Comparison of ENCODE assay signal across 8 cellular contexts in the genomic region with DNA sequence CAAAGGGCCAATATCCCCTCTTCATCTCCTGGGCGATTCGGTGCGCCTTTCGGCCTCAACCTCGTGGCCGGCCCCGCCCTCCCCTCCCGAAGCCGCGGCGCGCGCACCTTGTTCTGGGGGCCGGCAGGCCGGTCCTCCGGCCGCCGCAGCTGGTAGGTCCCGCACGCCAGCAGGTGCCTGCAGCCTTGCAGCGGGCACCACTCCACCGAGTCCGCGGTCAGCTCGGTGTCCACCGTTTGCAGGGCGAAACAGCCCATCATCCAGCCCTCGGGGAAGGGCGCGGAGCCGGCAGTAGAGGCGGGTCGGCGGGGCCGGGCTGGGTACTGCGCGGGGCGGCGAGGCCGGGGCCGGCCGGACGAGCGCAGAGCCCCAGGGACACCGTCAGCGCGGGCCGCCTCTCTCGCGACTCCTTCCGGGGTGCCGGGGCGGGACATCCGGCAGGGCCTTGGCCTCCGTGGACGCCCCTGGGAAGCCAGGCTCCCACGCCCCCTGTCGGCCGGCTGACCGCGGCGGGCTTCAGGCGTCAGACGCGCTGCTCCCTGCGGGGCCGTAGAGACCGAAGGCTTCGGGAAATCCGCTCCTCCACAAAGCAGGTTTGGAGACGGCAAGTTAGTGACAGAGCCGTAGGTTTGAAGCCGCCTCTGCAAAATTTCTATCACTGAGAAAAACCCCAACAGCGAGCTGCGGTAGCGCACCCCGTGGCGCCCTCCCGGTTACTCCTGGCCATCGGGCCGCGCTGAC. TPM values are rescaled to one million over a fixed set of nuclear protein-coding genes. Genes with fewer than 3 reads are reported as not detected.
A peak's percentile ranks its signal among the peaks of the same experiment; 100 is the strongest.
DNase-seq lines count a peak whose midpoint lies in the region; TF ChIP-seq lines count a peak whose summit lies in the region.

TSS of gene DPH7 (minus strand) at position 408 of the 741 bp plus-strand sequence. CDS start at position 260, 148 bp downstream.

- H3K36me3 ChIP-seq in neural cell (ENCODE audit: insufficient read depth, low read length) (no peaks in the 10 kb centered on the region), stomach (peaks cover 41 to 59% (median 56%) of the 10 kb centered on the region in 4 donors)

- TF ChIP-seq POLR2A in stomach (IDR thresholded peaks at IDR 0.05): no peak

- WGBS in stomach, 5 donors: 1 to 9% (median 2%) methylated on average over 30 to 82 of the region's 82 CpGs

- no peaks in the 10 kb centered on the region for H3F3A ChIP-seq in neural cell (ENCODE audit: insufficient read depth, low read length, poor library complexity, severe bottlenecking)

- peaks cover 21 to 63% (median 45%) of the 10 kb centered on the region in 4 donors for H3K4me1 ChIP-seq in stomach

- peak within 1 kb of the TSS; percentile 85 for H3K27ac ChIP-seq in RWPE1
- peak within 1 kb of the TSS; percentile 68 for H3K27ac ChIP-seq in neural cell (ENCODE audit: low read length)
- H3K27ac ChIP-seq in stomach: peak within 1 kb of the TSS; percentile 85 to 91 (median 87)

- H3K9me2 ChIP-seq in neural cell (ENCODE audit: insufficient read depth, low read length): no peaks in the 10 kb centered on the region

- H3K79me2 ChIP-seq in neural cell (replicated peaks; ENCODE audit: insufficient read depth, low read length): peaks cover 14% of the 10 kb centered on the region

- no peaks in the 10 kb centered on the region for H3K9me3 ChIP-seq in neural cell (ENCODE audit: low read length)
- no peaks in the 10 kb centered on the region for H3K9me3 ChIP-seq in stomach

- H2AFZ ChIP-seq in neural cell (ENCODE audit: low read depth, low read length): peak within 1 kb of the TSS; percentile 65

- TF ChIP-seq RAD21 in neural cell (conservative IDR thresholded peaks at IDR 0.05): peak; percentile 47

- peak; percentile 95 for DNase-seq in ELR (ENCODE audit: low read depth)
- peak; percentile 49 for DNase-seq in GOT3 (lab: John Stamatoyannopoulos, UW)
- DNase-seq in LNCaP clone FGC (ENCODE audit: low read depth): peak; percentile 64
- DNase-seq in RWPE1 (ENCODE audit: low spot score): peak; percentile 98
- DNase-seq in activated effector memory CD4-positive, alpha-beta T cell treated with Interleukin-2 at 50 U/mL for 16 hours: peak; percentile 93
- peak; percentile 75 for DNase-seq in fibroblast of the conjunctiva (ENCODE audit: low read depth)
- peak; percentile 97 for DNase-seq in stomach

- CTCF ChIA-PET in RWPE1 (lab: Yijun Ruan, JAX): interaction anchor here (0.9 to 6.2 kb wide), 6 partner anchors 11 to 40 kb away, joined by 5 to 48 read pairs (median 6); partner anchors contain the start of genes EHMT1, PNPLA7 and ZMYND19

- H3K9ac ChIP-seq in neural cell (ENCODE audit: low read length): peak within 1 kb of the TSS; percentile 88

- H3K4me3 ChIP-seq in LNCaP clone FGC (ENCODE audit: low read depth, low read length): peak within 1 kb of the TSS; percentile 84
- H3K4me3 ChIP-seq in neural cell (ENCODE audit: low read length): peak within 1 kb of the TSS; percentile 99
- H3K4me3 ChIP-seq in stomach: peak within 1 kb of the TSS; percentile 91 to 96 (median 95)

- POLR2A ChIA-PET in RWPE1 (lab: Yijun Ruan, JAX; ENCODE audit: low non-redundant PET): interaction anchor here (1.6 kb wide), 1 partner anchor 12 kb away, joined by 5 read pairs; no protein-coding TSS in a partner anchor

- H4K20me1 ChIP-seq in neural cell (ENCODE audit: insufficient read depth): no peaks in the 10 kb centered on the region

- TF ChIP-seq EP300 in neural cell (conservative IDR thresholded peaks at IDR 0.05; ENCODE audit: poor library complexity, severe bottlenecking): peak; percentile 68
- no peak for TF ChIP-seq EP300 in stomach (IDR thresholded peaks at IDR 0.05)

- intact Hi-C loops in stomach (cut with DNase I; ENCODE audit: low total_unique reads): no loop called here

- H3K4me2 ChIP-seq in neural cell (ENCODE audit: low read length): peak within 1 kb of the TSS; percentile 86

- peak; percentile 99 for TF ChIP-seq CTCF in LNCaP clone FGC (IDR thresholded peaks at IDR 0.05; ENCODE audit: control insufficient read depth, extremely low read depth, insufficient read depth)
- peak; percentile 100 for TF ChIP-seq CTCF in RWPE1 (conservative IDR thresholded peaks at IDR 0.05; ENCODE audit: low read depth)
- TF ChIP-seq CTCF in neural cell (IDR thresholded peaks at IDR 0.05; ENCODE audit: poor library complexity, severe bottlenecking): peak; percentile 98
- TF ChIP-seq CTCF in stomach (IDR thresholded peaks at IDR 0.05): peak in 5 of 7 experiments; percentile 69 to 97 (median 92)

- H3K27me3 ChIP-seq in neural cell (ENCODE audit: insufficient read depth, low read depth, low read length) (no peaks in the 10 kb centered on the region), stomach (no peaks in the 10 kb centered on the region)

TF ChIP-seq in neural cell, 6 proteins besides CTCF, POLR2A, EP300 and RAD21:
- TF ChIP-seq SMC3 (conservative IDR thresholded peaks at IDR 0.05; ENCODE audit: poor library complexity) (peak; percentile 53), MXI1 (conservative IDR thresholded peaks at IDR 0.05; ENCODE audit: poor library complexity, severe bottlenecking) (peak; percentile 91), POLR2AphosphoS5 (IDR thresholded peaks at IDR 0.05) (peak; percentile 69), EZH2 (IDR thresholded peaks at IDR 0.05; ENCODE audit: borderline replicate concordance, insufficient read depth, low read length, poor library complexity, severe bottlenecking) (no peak), REST (IDR thresholded peaks at IDR 0.05; ENCODE audit: borderline replicate concordance) (no peak), TAF1 (IDR thresholded peaks at IDR 0.05; ENCODE audit: low read depth) (no peak)

RNA-seq across cellular contexts. Expression of gene DPH7, which starts in this region (rescaled TPM):
- polyA plus RNA-seq in neural cell (145 and 195 TPM in 2 replicates), stomach (10 to 100 TPM; 14.9 to 39.6 (median 20.0) TPM)
- 46.2 and 52.8 TPM in 2 replicates for polyA minus RNA-seq in neural cell
- total RNA-seq in stomach: 100 to 1,000 TPM in 1 of 5 donors, 10 to 100 TPM in 4; 14.3 to 134 (median 25.5) TPM

Comparison
In these comparisons a context has a peak if more than half of its experiments do, and no peak if none do; other contexts are left out.
1. Peak in every context shown above with its lines: DNase-seq, H3K4me3 ChIP-seq and H3K27ac ChIP-seq.